Comparison of ENCODE assay signal across 8 cellular contexts in the genomic region with DNA sequence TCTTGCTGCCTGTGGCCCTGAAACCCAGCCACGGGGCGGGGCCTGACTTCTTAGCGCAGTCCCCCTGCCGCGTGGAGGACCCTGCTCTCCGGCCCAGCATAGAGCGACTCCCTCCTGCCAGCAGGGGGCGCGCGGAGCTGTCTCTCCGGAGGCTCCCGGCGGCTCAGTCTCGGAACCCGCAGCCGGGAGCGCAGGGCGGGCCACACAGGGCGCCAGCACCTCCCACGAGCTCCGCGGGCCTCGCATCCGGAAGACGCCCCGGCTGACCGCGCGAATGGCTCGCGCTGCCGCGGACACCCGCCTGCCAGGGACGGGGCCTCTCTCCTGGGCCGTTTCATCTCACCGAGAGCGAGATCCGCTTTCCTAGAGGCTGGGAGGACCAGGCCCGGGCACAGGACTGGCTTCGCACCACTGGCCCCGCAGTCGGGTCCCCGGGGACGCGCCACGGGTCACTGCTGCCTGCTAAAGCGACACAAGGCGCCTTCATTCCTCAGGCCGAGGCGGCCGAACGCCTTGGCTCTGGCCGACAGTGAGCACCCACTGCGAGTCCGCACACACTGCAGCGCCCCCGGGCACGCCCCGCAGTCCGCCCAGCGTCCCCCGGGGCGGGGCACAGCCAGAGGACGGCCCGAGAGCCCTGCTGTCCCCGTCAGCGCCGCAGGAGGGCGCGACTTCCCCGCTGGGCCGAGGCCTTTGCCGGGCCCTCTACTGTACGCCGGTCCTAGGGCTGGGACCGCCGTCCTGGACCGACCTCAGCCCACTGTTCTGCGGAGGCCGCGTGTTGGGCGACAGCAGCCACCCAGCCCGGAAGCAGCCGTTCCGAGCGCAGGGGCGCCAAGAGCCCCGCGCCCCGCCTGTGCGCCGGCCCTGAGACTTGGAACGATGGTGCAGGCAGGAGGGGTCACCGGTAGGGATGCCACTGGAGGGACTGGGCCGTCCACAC. TPM values are rescaled to one million over a fixed set of nuclear protein-coding genes. Genes with fewer than 3 reads are reported as not detected.
DNase-seq lines count a peak whose midpoint lies in the region; ATAC-seq and TF ChIP-seq lines count a peak whose summit lies in the region.

No MANE protein-coding gene starts in this region.

- peaks cover 0 to 11% of the 10 kb centered on the region in 2 donors for H3K4me1 ChIP-seq in adrenal gland (replicated peaks in 1 of 2)
- H3K4me1 ChIP-seq in psoas muscle = no peaks in the 10 kb centered on the region
- no peaks in the 10 kb centered on the region for H3K4me1 ChIP-seq in urinary bladder (ENCODE audit: insufficient read depth)

- WGBS in adrenal gland, 4 donors = 0 to 1% (median 0%) methylated on average over 1 to 96 of the region's 96 CpGs
- 0 to 1% (median 1%) methylated on average over 76 to 96 of the region's 96 CpGs for WGBS in psoas muscle, 3 donors
- under 1% methylated on average over 96 of the region's 96 CpGs for WGBS in urinary bladder

- ATAC-seq in HG02588 (IDR thresholded peaks at IDR 0.05; ENCODE audit: unreplicated experiment) (peak; percentile 94), left ventricle myocardium superior (peak; percentile 97), psoas muscle (peak; percentile 97)

- DNase-seq in NB4 (ENCODE audit: low read depth) = peak; percentile 93
- peak; percentile 79 for DNase-seq in SW480 (ENCODE audit: low spot score)
- peak; percentile 82 to 92 (median 90) for DNase-seq in adrenal gland
- DNase-seq in left ventricle myocardium superior = peak; percentile 96
- DNase-seq in psoas muscle = peak; percentile 92 to 93

- H3K36me3 ChIP-seq in adrenal gland (replicated peaks in 1 of 2) = no peaks in the 10 kb centered on the region
- H3K36me3 ChIP-seq in psoas muscle (ENCODE audit: insufficient read depth in 1 of 2, low read depth in 1 of 2) = no peaks in the 10 kb centered on the region
- H3K36me3 ChIP-seq in urinary bladder (ENCODE audit: insufficient read depth) = no peaks in the 10 kb centered on the region

- intact Hi-C loops in adrenal gland (cut with DNase I) (loop anchor here (2.0 to 5.0 kb wide), 3 partner anchors 75 to 125 kb away; no protein-coding TSS in a partner anchor), left ventricle myocardium superior (cut with micrococcal nuclease) (loop anchor here (5.0 to 10.0 kb wide), 2 partner anchors 77 to 125 kb away; no protein-coding TSS in a partner anchor), psoas muscle (cut with DNase I) (loop anchor here (2.0 to 10.0 kb wide), 5 partner anchors 75 to 355 kb away; no protein-coding TSS in a partner anchor)

- H3K27ac ChIP-seq in adrenal gland (peak overlapping the region in 4 of 5 donors; percentile 62 to 91 (median 82)), psoas muscle (peak overlapping the region; percentile 84), urinary bladder (ENCODE audit: low read depth) (peak overlapping the region; percentile 81)

- TF ChIP-seq POLR2A in NB4 (IDR thresholded peaks at IDR 0.05; ENCODE audit: extremely low read depth, insufficient read length) (no peak), adrenal gland (IDR thresholded peaks at IDR 0.05) (peak; percentile 30 to 40)

- H3K9me3 ChIP-seq in adrenal gland (replicated peaks in 1 of 3) (no peaks in the 10 kb centered on the region), psoas muscle (no peaks in the 10 kb centered on the region)

- TF ChIP-seq CTCF in GM12875 (IDR thresholded peaks at IDR 0.05; ENCODE audit: borderline replicate concordance, insufficient read depth, low read depth, low read length) (peak; percentile 99), NB4 (IDR thresholded peaks at IDR 0.05; ENCODE audit: low read depth, low read length) (peak; percentile 82), adrenal gland (IDR thresholded peaks at IDR 0.05) (peak; percentile 56 to 93 (median 82)), psoas muscle (IDR thresholded peaks at IDR 0.05) (peak; percentile 80)

- H3K27me3 ChIP-seq in adrenal gland = no peaks in the 10 kb centered on the region
- peaks cover 0 to 4% (median 0%) of the 10 kb centered on the region in 3 donors for H3K27me3 ChIP-seq in psoas muscle (ENCODE audit: insufficient read depth in 3 of 3, low read length in 2 of 3)

- H3K4me3 ChIP-seq in GM12875 (ENCODE audit: low read depth, low read length) = peak overlapping the region; percentile 65
- H3K4me3 ChIP-seq in NB4 (ENCODE audit: low read depth, low read length) = peak overlapping the region; percentile 65
- peak overlapping the region in 3 of 4 donors; percentile 49 to 80 (median 73) for H3K4me3 ChIP-seq in adrenal gland
- H3K4me3 ChIP-seq in psoas muscle = peak overlapping the region; percentile 90
- peak overlapping the region; percentile 60 for H3K4me3 ChIP-seq in urinary bladder (ENCODE audit: low read depth, low read length)

RNA-seq across cellular contexts. Expression of a gene that starts 39.0 kb away (rescaled TPM):
- 1 to 10 TPM in 7 of 8 donors, under 1 TPM in 1; 0.97 to 8.3 (median 4.2) TPM for total RNA-seq in adrenal gland
- 10 to 100 TPM in 1 of 3 donors, 1 to 10 TPM in 2; 4.2 to 40.4 (median 6.8) TPM for polyA plus RNA-seq in adrenal gland
- 3.8 TPM for total RNA-seq in left ventricle myocardium superior
- total RNA-seq in psoas muscle = 1 to 10 TPM; 2.6 to 6.9 (median 3.9) TPM
- polyA plus RNA-seq in psoas muscle = 1 to 10 TPM in 2 of 3 donors, under 1 TPM in 1; 0.63 to 4.7 (median 3.7) TPM
- 7.0 TPM for total RNA-seq in urinary bladder
- polyA plus RNA-seq in urinary bladder = 18.2 TPM

RNA-seq across cellular contexts. Expression of a gene that starts 42.4 kb away (rescaled TPM):
- 1 to 10 TPM in 1 of 8 donors, under 1 TPM in 3, not detected in 4; 0.08 to 1.2 (median 0.56) TPM for total RNA-seq in adrenal gland
- polyA plus RNA-seq in adrenal gland = 1 to 10 TPM in 1 of 3 donors, under 1 TPM in 2; 0.13 to 1.2 (median 0.46) TPM
- total RNA-seq in left ventricle myocardium superior = not detected
- total RNA-seq in psoas muscle = not detected
- polyA plus RNA-seq in psoas muscle = not detected
- 0.42 TPM for total RNA-seq in urinary bladder
- 0.05 TPM for polyA plus RNA-seq in urinary bladder

Comparison
In these comparisons a context has a peak if more than half of its experiments do, and no peak if none do; other contexts are left out.
1. Peak in every context shown above with its lines: DNase-seq, ATAC-seq, H3K4me3 ChIP-seq and H3K27ac ChIP-seq.